Comparison of ENCODE assay signal across 8 cellular contexts in genomic region chr10:38038107-38038931, GRCh38. TPM values are rescaled to one million over a fixed set of nuclear protein-coding genes. Genes with fewer than 3 reads are reported as not detected.
DNase-seq lines count a peak whose midpoint lies in the region; ATAC-seq lines count a peak whose summit lies in the region.

No MANE protein-coding gene starts in this region.

- no peak overlapping the region for H3K27ac ChIP-seq in neuronal stem cell (replicated peaks; ENCODE audit: low read length)

- H3K4me3 ChIP-seq in neuronal stem cell (ENCODE audit: low read length in 2 of 2) = no peak overlapping the region

- no peak overlapping the region for H3K23ac ChIP-seq in neuronal stem cell (ENCODE audit: low read depth, low read length, poor library complexity)

- no peak overlapping the region for H2BK5ac ChIP-seq in neuronal stem cell (ENCODE audit: low read length)

- no peaks in the 10 kb centered on the region for H3K27me3 ChIP-seq in neuronal stem cell (ENCODE audit: control insufficient read depth in 3 of 3, insufficient read depth in 3 of 3, low read depth in 1 of 3, low read length in 3 of 3)

- no peak overlapping the region for H2BK120ac ChIP-seq in neuronal stem cell (ENCODE audit: low read depth, low read length)

- no peak overlapping the region for H3K18ac ChIP-seq in neuronal stem cell (ENCODE audit: low read length)

- peak overlapping the region; percentile 93 for H3K27ac Mint-ChIP-seq in activated naive CD4-positive, alpha-beta T cell treated with anti-CD3 and anti-CD28 coated beads, Interleukin-2, amount 10 ng/mL, durations not matched to agents 7 days and 5 days
- peak overlapping the region; percentile 96 for H3K27ac Mint-ChIP-seq in T-helper 1 cell treated with Interleukin-12 subunit alpha and Interleukin-12 subunit beta and Interleukin-4 antibody, amounts not matched to agents 30 μg/mL and 1 μg/mL, for 36 hours
- H3K27ac Mint-ChIP-seq in stimulated activated memory B cell treated with anti-CD40 and anti-IgM and Interleukin-4, amounts not matched to agents 10 μg/mL and 1 μg/mL and 100 μg/mL, for 72 hours = peak overlapping the region; percentile 98

- no peak for DNase-seq in activated naive CD4-positive, alpha-beta T cell treated with anti-CD3 and anti-CD28 coated beads, Interleukin-2, amount 10 ng/mL, durations not matched to agents 7 days and 5 days
- no peak for DNase-seq in activated naive CD4-positive, alpha-beta T cell (lab: John Stamatoyannopoulos, UW)
- DNase-seq in iPS-NIHi7 (ENCODE audit: extremely low spot score) (no peak), ecto neural progenitor cell (ENCODE audit: low spot score) (no peak), neuronal stem cell (ENCODE audit: low spot score) (no peak)

- peaks cover 22% of the 10 kb centered on the region for H3K4me1 Mint-ChIP-seq in activated naive CD4-positive, alpha-beta T cell treated with anti-CD3 and anti-CD28 coated beads, Interleukin-2, amount 10 ng/mL, durations not matched to agents 7 days and 5 days
- H3K4me1 Mint-ChIP-seq in T-helper 1 cell treated with Interleukin-12 subunit alpha and Interleukin-12 subunit beta and Interleukin-4 antibody, amounts not matched to agents 30 μg/mL and 1 μg/mL, for 36 hours (ENCODE audit: low read depth) = peaks cover 22% of the 10 kb centered on the region
- H3K4me1 Mint-ChIP-seq in stimulated activated memory B cell treated with anti-CD40 and anti-IgM and Interleukin-4, amounts not matched to agents 10 μg/mL and 1 μg/mL and 100 μg/mL, for 72 hours = peaks cover 40% of the 10 kb centered on the region

- CTCF ChIA-PET in activated naive CD4-positive, alpha-beta T cell treated with anti-CD3 and anti-CD28 coated beads, Interleukin-2, amount 10 ng/mL, durations not matched to agents 7 days and 5 days (lab: Charles Lee) = no interaction called here

- H2BK15ac ChIP-seq in neuronal stem cell (ENCODE audit: low read length) = no peak overlapping the region

- WGBS in neuronal stem cell (ENCODE audit: extremely low coverage in 2 of 2, insufficient read length in 2 of 2, insufficient replicate concordance in 1 of 2), 2 donors = no CpG with 5 or more reads among the region's 7 CpGs

- peaks cover 0 to 10% of the 10 kb centered on the region in 2 donors for H3K9me3 ChIP-seq in neuronal stem cell (replicated peaks in 1 of 2; ENCODE audit: control insufficient read depth in 2 of 2, insufficient read depth in 1 of 2, low read depth in 1 of 2, low read length in 2 of 2)

- H3K4me3 Mint-ChIP-seq in activated naive CD4-positive, alpha-beta T cell treated with anti-CD3 and anti-CD28 coated beads, Interleukin-2, amount 10 ng/mL, durations not matched to agents 7 days and 5 days = peak overlapping the region; percentile 60
- peak overlapping the region; percentile 80 for H3K4me3 Mint-ChIP-seq in T-helper 1 cell treated with Interleukin-12 subunit alpha and Interleukin-12 subunit beta and Interleukin-4 antibody, amounts not matched to agents 30 μg/mL and 1 μg/mL, for 36 hours
- H3K4me3 Mint-ChIP-seq in stimulated activated memory B cell treated with anti-CD40 and anti-IgM and Interleukin-4, amounts not matched to agents 10 μg/mL and 1 μg/mL and 100 μg/mL, for 72 hours = peak overlapping the region; percentile 87

- H3K9ac ChIP-seq in neuronal stem cell (ENCODE audit: low read depth, low read length, poor library complexity) = no peak overlapping the region

- no peaks in the 10 kb centered on the region for H3K79me1 ChIP-seq in neuronal stem cell (ENCODE audit: low read depth, low read length)

- H3K14ac ChIP-seq in neuronal stem cell (ENCODE audit: low read length) = no peak overlapping the region

- no peak overlapping the region for H2AK5ac ChIP-seq in neuronal stem cell (ENCODE audit: low read depth, low read length)

- peaks cover 4 to 59% of the 10 kb centered on the region in 2 donors for H3K36me3 ChIP-seq in neuronal stem cell (replicated peaks in 1 of 2; ENCODE audit: control insufficient read depth in 2 of 2, insufficient read depth in 2 of 2, low read length in 2 of 2)

- no peak overlapping the region for H3K4me2 ChIP-seq in neuronal stem cell (ENCODE audit: insufficient read depth, low read length, poor library complexity, severe bottlenecking)

- no peak overlapping the region for H4K8ac ChIP-seq in neuronal stem cell (ENCODE audit: low read depth, low read length)

- H3K9me3 Mint-ChIP-seq in activated naive CD4-positive, alpha-beta T cell treated with anti-CD3 and anti-CD28 coated beads, Interleukin-2, amount 10 ng/mL, durations not matched to agents 7 days and 5 days = peaks cover 13% of the 10 kb centered on the region
- H3K9me3 Mint-ChIP-seq in T-helper 1 cell treated with Interleukin-12 subunit alpha and Interleukin-12 subunit beta and Interleukin-4 antibody, amounts not matched to agents 30 μg/mL and 1 μg/mL, for 36 hours = peaks cover 23% of the 10 kb centered on the region
- H3K9me3 Mint-ChIP-seq in stimulated activated memory B cell treated with anti-CD40 and anti-IgM and Interleukin-4, amounts not matched to agents 10 μg/mL and 1 μg/mL and 100 μg/mL, for 72 hours = no peaks in the 10 kb centered on the region

- no peaks in the 10 kb centered on the region for H3K4me1 ChIP-seq in neuronal stem cell (ENCODE audit: control insufficient read depth in 2 of 2, insufficient read depth in 1 of 2, low read depth in 1 of 2, low read length in 2 of 2)

- no peak overlapping the region for H3K4ac ChIP-seq in neuronal stem cell (ENCODE audit: low read length)

- H3K36me3 Mint-ChIP-seq in activated naive CD4-positive, alpha-beta T cell treated with anti-CD3 and anti-CD28 coated beads, Interleukin-2, amount 10 ng/mL, durations not matched to agents 7 days and 5 days = peaks cover 76% of the 10 kb centered on the region
- peaks cover 56% of the 10 kb centered on the region for H3K36me3 Mint-ChIP-seq in T-helper 1 cell treated with Interleukin-12 subunit alpha and Interleukin-12 subunit beta and Interleukin-4 antibody, amounts not matched to agents 30 μg/mL and 1 μg/mL, for 36 hours (ENCODE audit: low read depth)
- peaks cover 52% of the 10 kb centered on the region for H3K36me3 Mint-ChIP-seq in stimulated activated memory B cell treated with anti-CD40 and anti-IgM and Interleukin-4, amounts not matched to agents 10 μg/mL and 1 μg/mL and 100 μg/mL, for 72 hours

- no peak overlapping the region for H2AFZ ChIP-seq in neuronal stem cell (ENCODE audit: low read length)

- H3K27me3 Mint-ChIP-seq in activated naive CD4-positive, alpha-beta T cell treated with anti-CD3 and anti-CD28 coated beads, Interleukin-2, amount 10 ng/mL, durations not matched to agents 7 days and 5 days = no peaks in the 10 kb centered on the region
- H3K27me3 Mint-ChIP-seq in T-helper 1 cell treated with Interleukin-12 subunit alpha and Interleukin-12 subunit beta and Interleukin-4 antibody, amounts not matched to agents 30 μg/mL and 1 μg/mL, for 36 hours (ENCODE audit: low read depth) = no peaks in the 10 kb centered on the region
- H3K27me3 Mint-ChIP-seq in stimulated activated memory B cell treated with anti-CD40 and anti-IgM and Interleukin-4, amounts not matched to agents 10 μg/mL and 1 μg/mL and 100 μg/mL, for 72 hours = no peaks in the 10 kb centered on the region

- no peak overlapping the region for H2BK12ac ChIP-seq in neuronal stem cell (ENCODE audit: low read length)

- no peak overlapping the region for H4K91ac ChIP-seq in neuronal stem cell (ENCODE audit: low read depth, low read length, poor library complexity)

- peak; percentile 93 for ATAC-seq in HG02885 (IDR thresholded peaks at IDR 0.05; ENCODE audit: poor library complexity, unreplicated experiment)
- ATAC-seq in stimulated activated memory B cell treated with anti-CD40 and anti-IgM and Interleukin-4, amounts not matched to agents 10 μg/mL and 1 μg/mL and 100 μg/mL, for 72 hours = peak; percentile 87

RNA-seq across cellular contexts. Expression of gene ZNF33A, which starts 27.8 kb away (rescaled TPM):
- 25.4 TPM for polyA plus RNA-seq in neuronal stem cell (2013, experiment 1 of 2)
- polyA plus RNA-seq in neuronal stem cell (2013, experiment 2 of 2) = 25.6 TPM

RNA-seq across cellular contexts. Expression of gene ZNF37A, which starts 55.8 kb away (rescaled TPM):
- 6.3 TPM for polyA plus RNA-seq in neuronal stem cell (2013, experiment 1 of 2)
- polyA plus RNA-seq in neuronal stem cell (2013, experiment 2 of 2) = 6.8 TPM
